ENCODE assay signal across 8 cellular contexts in the genomic region with DNA sequence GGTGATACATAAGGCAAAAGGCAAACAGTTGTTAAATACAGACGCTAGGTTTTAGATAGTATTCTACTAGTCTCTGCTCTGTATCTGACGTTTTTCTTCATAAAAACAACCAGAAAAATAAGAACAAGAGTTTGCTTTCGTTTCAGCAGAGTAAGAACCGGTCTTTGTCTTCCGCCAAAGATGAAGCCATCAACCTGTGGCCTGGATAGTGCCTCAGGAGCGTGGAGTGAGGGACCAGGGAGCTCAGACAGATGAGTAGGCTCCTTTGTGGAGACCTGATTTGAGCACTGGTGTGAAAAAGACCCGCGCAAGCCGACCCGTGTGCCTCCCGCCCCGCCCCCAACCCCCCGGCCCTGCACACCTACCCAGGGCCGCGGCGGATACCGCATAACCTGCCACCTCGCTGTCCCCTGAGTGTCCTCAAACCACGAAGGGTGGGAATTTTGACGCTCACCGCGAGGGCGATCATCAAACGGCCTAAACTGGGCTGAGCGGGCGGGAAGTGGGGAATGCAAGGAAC. TPM values are rescaled to one million over a fixed set of nuclear protein-coding genes. Genes with fewer than 3 reads are reported as not detected.
DNase-seq lines count a peak whose midpoint lies in the region; ATAC-seq and TF ChIP-seq lines count a peak whose summit lies in the region.

No MANE protein-coding gene starts in this region.

- H3K9ac ChIP-seq in rectal smooth muscle tissue (ENCODE audit: low read length): no peak overlapping the region

- no peaks in the 10 kb centered on the region for H3K36me3 ChIP-seq in rectal smooth muscle tissue (ENCODE audit: control insufficient read depth, insufficient read depth, low read length)

- peaks cover 5% of the 10 kb centered on the region for H3K36me3 Mint-ChIP-seq in Calu3 (ENCODE audit: insufficient read depth, unreplicated experiment)

- no peaks in the 10 kb centered on the region for H3K4me1 ChIP-seq in rectal smooth muscle tissue (ENCODE audit: control insufficient read depth, insufficient read depth, low read length)

- DNase-seq in SW480 (ENCODE audit: low spot score): peak; percentile 34
- DNase-seq in fibroblast of villous mesenchyme (ENCODE audit: low read depth): peak; percentile 47
- no peak for DNase-seq in MV-4-11 (lab: John Stamatoyannopoulos, UW)
- no peak for DNase-seq in Calu3
- DNase-seq in kidney glomerular epithelial cell (lab: John Stamatoyannopoulos, UW): no peak

- BruUV-seq in Calu3 (replicated peaks; lab: Mats Ljungman, UMichigan): no TSS peak

- H3K9me3 Mint-ChIP-seq in Calu3 (ENCODE audit: low read depth, unreplicated experiment): no peaks in the 10 kb centered on the region

- H3K27me3 ChIP-seq in rectal smooth muscle tissue (ENCODE audit: control insufficient read depth, insufficient read depth, low read length): no peaks in the 10 kb centered on the region

- H3K27ac Mint-ChIP-seq in Calu3 (ENCODE audit: unreplicated experiment): no peak overlapping the region

- CTCF ChIA-PET in Calu3 (lab: Charles Lee): no interaction called here

- intact Hi-C loops in Calu3 (cut with micrococcal nuclease; ENCODE audit: unreplicated experiment): no loop called here

- H3K4me1 Mint-ChIP-seq in Calu3 (ENCODE audit: low read depth, unreplicated experiment): no peaks in the 10 kb centered on the region

- TF ChIP-seq CTCF in fibroblast of villous mesenchyme (IDR thresholded peaks at IDR 0.05; ENCODE audit: insufficient read depth, low read depth, low read length) (no peak), Calu3 (IDR thresholded peaks at IDR 0.05; ENCODE audit: unreplicated experiment) (no peak)

- no peak overlapping the region for H3K4me3 Mint-ChIP-seq in Calu3 (ENCODE audit: low read depth, unreplicated experiment)

- H3K27ac ChIP-seq in rectal smooth muscle tissue (ENCODE audit: low read depth, low read length): peak overlapping the region; percentile 45

- no peaks in the 10 kb centered on the region for H3K27me3 Mint-ChIP-seq in Calu3 (ENCODE audit: unreplicated experiment)

- H3K4me3 ChIP-seq in fibroblast of villous mesenchyme (ENCODE audit: low read depth, low read length): peak overlapping the region; percentile 78
- peak overlapping the region; percentile 70 for H3K4me3 ChIP-seq in rectal smooth muscle tissue (ENCODE audit: low read length)

- peak; percentile 0 for ATAC-seq in GM19455 (IDR thresholded peaks at IDR 0.05; ENCODE audit: unreplicated experiment)
- ATAC-seq in GM18868 (IDR thresholded peaks at IDR 0.05; ENCODE audit: unreplicated experiment): no peak

RNA-seq across cellular contexts. Expression of a gene that starts 1.0 kb away (rescaled TPM):
- total RNA-seq in fibroblast of villous mesenchyme (174 and 185 TPM in 2 replicates), Calu3 (2022) (105 and 117 TPM in 2 replicates)

Comparison
In these comparisons a context has a peak if more than half of its experiments do, and no peak if none do; other contexts are left out.
1. DNase-seq: peak in SW480 (single experiment) and fibroblast of villous mesenchyme (single experiment); none in MV-4-11 (single experiment), Calu3 (single experiment) and kidney glomerular epithelial cell (single experiment).